ENCODE assay signal across 23 cellular contexts in genomic region chr6:17225767-17226166, GRCh38. TPM values are rescaled to one million over a fixed set of nuclear protein-coding genes. Genes with fewer than 3 reads are reported as not detected.
DNase-seq lines count a peak whose midpoint lies in the region; ATAC-seq and TF ChIP-seq lines count a peak whose summit lies in the region.
"Had no signal": no experiment of that assay in that cellular context is flagged by ENCODE, and none has a peak within 500 bp of the region (broad histone marks: within the 10 kb centered on the region; RNA-seq: fewer than 3 reads in every experiment).

No MANE protein-coding gene starts in this region.

- DNase-seq in EH (ENCODE audit: low read depth) (peak; percentile 59), NCI-H446 (lab: John Stamatoyannopoulos, UW) (peak; percentile 68 to 85), right atrium auricular region (ENCODE audit: low spot score) (no peak)
- DNase-seq in activated CD4-positive, CD25-positive, alpha-beta regulatory T cell (lab: John Stamatoyannopoulos, UW), result no peak
- DNase-seq: Calu3; CD8-positive, alpha-beta T cell; DMS79; IMR-90; NCI-H1048; NCI-H1436 treated with DMSO at 0.1 percent for 48 hours; NCI-H2081 treated with DMSO at 0.1 percent for 48 hours; NCI-H510A; PC-9 had no signal

- H3F3A ChIP-seq in neural cell (ENCODE audit: insufficient read depth, low read length, poor library complexity, severe bottlenecking), result peaks cover 8% of the 10 kb centered on the region

- TF ChIP-seq CTCF in right atrium auricular region (IDR thresholded peaks at IDR 0.05), result no peak
- no peak for TF ChIP-seq CTCF in neural cell (IDR thresholded peaks at IDR 0.05; ENCODE audit: poor library complexity, severe bottlenecking)

- no peaks in the 10 kb centered on the region for H3K27me3 ChIP-seq in right atrium auricular region
- no peaks in the 10 kb centered on the region for H3K27me3 ChIP-seq in neural cell (ENCODE audit: insufficient read depth, low read depth, low read length)
- H3K27me3 ChIP-seq: BLaER1 treated with 17β-estradiol and CSF1 and Interleukin-3, amounts not matched to agents 10 nM and 100 nM; SJSA1 had no signal

- peaks cover 0 to 25% of the 10 kb centered on the region in 2 donors for H3K4me1 ChIP-seq in right atrium auricular region
- H3K4me1 ChIP-seq: BLaER1 treated with 17β-estradiol and CSF1 and Interleukin-3, amounts not matched to agents 10 nM and 100 nM; HAP-1; SJSA1 had no signal

- H2AFZ ChIP-seq in neural cell (ENCODE audit: low read depth, low read length), result no peak overlapping the region
- H2AFZ ChIP-seq: PC-9 had no signal

- no peak overlapping the region for H3K4me3 ChIP-seq in right atrium auricular region
- peak overlapping the region; percentile 55 for H3K4me3 ChIP-seq in neural cell (ENCODE audit: low read length)
- H3K4me3 ChIP-seq: BLaER1 treated with 17β-estradiol and CSF1 and Interleukin-3, amounts not matched to agents 10 nM and 100 nM; HAP-1; PC-9; SJSA1 had no signal

- H3K36me3 ChIP-seq in right atrium auricular region, result no peaks in the 10 kb centered on the region
- H3K36me3 ChIP-seq in neural cell (ENCODE audit: insufficient read depth, low read length), result no peaks in the 10 kb centered on the region
- H3K36me3 ChIP-seq: BLaER1 treated with 17β-estradiol and CSF1 and Interleukin-3, amounts not matched to agents 10 nM and 100 nM; HAP-1; SJSA1 had no signal

- H3K9ac ChIP-seq in neural cell (ENCODE audit: low read length), result no peak overlapping the region
- H3K9ac ChIP-seq: BLaER1 treated with 17β-estradiol and CSF1 and Interleukin-3, amounts not matched to agents 10 nM and 100 nM had no signal

- ATAC-seq in HG03280 (IDR thresholded peaks at IDR 0.05; ENCODE audit: unreplicated experiment) (no peak), GM19452 (IDR thresholded peaks at IDR 0.05; ENCODE audit: unreplicated experiment) (no peak), GM18511 (IDR thresholded peaks at IDR 0.05; ENCODE audit: unreplicated experiment) (no peak)
- ATAC-seq: CD8-positive, alpha-beta T cell had no signal

- H3K79me2 ChIP-seq in neural cell (replicated peaks; ENCODE audit: insufficient read depth, low read length), result no peaks in the 10 kb centered on the region

- no peaks in the 10 kb centered on the region for H4K20me1 ChIP-seq in neural cell (ENCODE audit: insufficient read depth)
- H4K20me1 ChIP-seq: BLaER1 treated with 17β-estradiol and CSF1 and Interleukin-3, amounts not matched to agents 10 nM and 100 nM had no signal

- no peak overlapping the region for H3K4me2 ChIP-seq in neural cell (ENCODE audit: low read length)
- H3K4me2 ChIP-seq: BLaER1 treated with 17β-estradiol and CSF1 and Interleukin-3, amounts not matched to agents 10 nM and 100 nM; PC-9 had no signal

- TF ChIP-seq EP300 in neural cell (conservative IDR thresholded peaks at IDR 0.05; ENCODE audit: poor library complexity, severe bottlenecking), result no peak

- TF ChIP-seq RAD21 in neural cell (conservative IDR thresholded peaks at IDR 0.05), result no peak

- H3K27ac ChIP-seq in right atrium auricular region (peak overlapping the region; percentile 39 to 81), neural cell (ENCODE audit: low read length) (peak overlapping the region; percentile 73)
- H3K27ac ChIP-seq: BLaER1 treated with 17β-estradiol and CSF1 and Interleukin-3, amounts not matched to agents 10 nM and 100 nM; HL-60; PC-9; RWPE1; SJSA1 had no signal

- H3K9me3 ChIP-seq in right atrium auricular region, result no peaks in the 10 kb centered on the region
- no peaks in the 10 kb centered on the region for H3K9me3 ChIP-seq in neural cell (ENCODE audit: low read length)
- H3K9me3 ChIP-seq: HAP-1, SJSA1 had no signal

- H3K9me2 ChIP-seq in neural cell (ENCODE audit: insufficient read depth, low read length), result no peaks in the 10 kb centered on the region

TF ChIP-seq in neural cell, 6 proteins besides CTCF, POLR2A, EP300 and RAD21:
- no peak for TF ChIP-seq SMC3 (conservative IDR thresholded peaks at IDR 0.05; ENCODE audit: poor library complexity)
- TF ChIP-seq EZH2 (IDR thresholded peaks at IDR 0.05; ENCODE audit: borderline replicate concordance, insufficient read depth, low read length, poor library complexity, severe bottlenecking), result no peak
- TF ChIP-seq TAF1 (IDR thresholded peaks at IDR 0.05; ENCODE audit: low read depth), result no peak

RNA-seq across cellular contexts. Expression of gene RBM24, which starts 55.4 kb away (rescaled TPM):
- 100 to 1,000 TPM; 133 to 194 TPM for total RNA-seq in right atrium auricular region
- 3.4 and 4.9 TPM in 2 replicates for polyA plus RNA-seq in neural cell
- polyA minus RNA-seq in neural cell, result 4.9 and 7.3 TPM in 2 replicates
- total RNA-seq: MCF 10A had no signal

Comparison
In these comparisons a context has a peak if more than half of its experiments do, and no peak if none do; other contexts are left out.
1. DNase-seq: peak in EH (single experiment) and NCI-H446 (2 of 2); none in right atrium auricular region (single experiment) and activated CD4-positive, CD25-positive, alpha-beta regulatory T cell (0 of 4).